25 cellular contexts compared by ENCODE assay signal in the genomic region with DNA sequence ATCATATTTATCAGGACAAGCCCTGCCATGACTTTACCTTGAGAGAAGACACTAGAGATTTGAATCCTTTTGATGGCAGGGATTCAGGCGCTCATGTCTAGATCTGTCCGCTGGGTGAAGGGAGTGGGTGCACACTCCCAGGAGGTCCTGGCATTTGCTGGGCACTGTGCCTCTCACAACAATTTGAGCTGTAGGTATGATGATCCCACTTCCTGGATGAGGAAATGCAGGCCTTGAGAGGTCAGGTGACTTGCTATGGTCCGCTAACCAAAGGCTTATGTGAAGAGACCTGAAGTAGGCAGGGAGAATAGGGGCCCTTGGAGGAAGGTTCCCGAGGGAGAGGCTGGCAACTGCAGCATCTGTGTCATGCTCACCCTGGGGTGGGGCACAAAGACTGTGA.
DNase-seq lines count a peak whose midpoint lies in the region; FAIRE-seq and TF ChIP-seq lines count a peak whose summit lies in the region.
"Had no signal": no experiment of that assay in that cellular context is flagged by ENCODE, and none has a peak within 500 bp of the region (broad histone marks: within the 10 kb centered on the region; RNA-seq: fewer than 3 reads in every experiment).

No MANE protein-coding gene starts in this region.

- H3K27me3 ChIP-seq in H1 (replicated peaks in 1 of 4; ENCODE audit: control insufficient read depth in 3 of 4, extremely low read depth in 1 of 4, insufficient read depth in 3 of 4, low read length in 3 of 4) (no peaks in the 10 kb centered on the region; a peak in 1 of 7 replicates), prostate gland (replicated peaks; ENCODE audit: insufficient read depth) (no peaks in the 10 kb centered on the region), Peyer's patch (no peaks in the 10 kb centered on the region)
- H3K27me3 ChIP-seq: heart right ventricle, right lobe of liver, testis had no signal

- H2AFZ ChIP-seq in H1 (ENCODE audit: low read length) = no peak overlapping the region

- H4K5ac ChIP-seq in H1 (ENCODE audit: insufficient read length, low read depth, low read length) = no peak overlapping the region

- no peak overlapping the region for H3K14ac ChIP-seq in H1 (ENCODE audit: insufficient read length)

- H3K9ac ChIP-seq in H1 (replicated peaks in 1 of 4; ENCODE audit: extremely low read depth in 1 of 4, low read depth in 3 of 4, low read length in 3 of 4) = no peak overlapping the region

- no peak overlapping the region for H2BK20ac ChIP-seq in H1 (ENCODE audit: low read length)

- POLR2A ChIA-PET in H1 (lab: Charles Lee; ENCODE audit: partially characterized antibody) = interaction anchor here (0.9 to 1.0 kb wide), 2 partner anchors 31 to 118 kb away, joined by 3 read pairs; no protein-coding TSS in a partner anchor

- H3K4me1 Mint-ChIP-seq in activated T-helper 1 cell treated with anti-CD3 and anti-CD28 coated beads, Interleukin-12 subunit alpha, Interleukin-12 subunit beta, Interleukin-2, Interleukin-4 antibody, amounts not matched to agents 30 ng/mL and 10 ng/mL and 1 ng/mL, durations not matched to agents 14 hours and 24 hours and 36 hours (ENCODE audit: low read depth) = peaks cover 7% of the 10 kb centered on the region
- H3K4me1 Mint-ChIP-seq: activated naive CD8-positive, alpha-beta T cell treated with anti-CD3 and anti-CD28 coated beads, Interleukin-2, amount 10 ng/mL, durations not matched to agents 7 days and 5 days had no signal

- H3K79me2 ChIP-seq in H1 (ENCODE audit: control insufficient read depth in 1 of 2, insufficient read depth in 2 of 2, low read length in 2 of 2) = no peaks in the 10 kb centered on the region

- H2BK15ac ChIP-seq in H1 (ENCODE audit: low read length) = no peak overlapping the region

- no peak overlapping the region for H4K8ac ChIP-seq in H1 (ENCODE audit: extremely low read depth, insufficient read depth, low read length)

- intact Hi-C loops in prostate gland (cut with DNase I) = no loop called here
- intact Hi-C loops in activated T-helper 1 cell treated with anti-CD3 and anti-CD28 coated beads, Interleukin-12 subunit alpha, Interleukin-12 subunit beta, Interleukin-2, Interleukin-4 antibody, amounts not matched to agents 30 ng/mL and 10 ng/mL and 1 ng/mL, durations not matched to agents 14 hours and 24 hours and 36 hours (cut with micrococcal nuclease) = no loop called here

- no peak for TF ChIP-seq RAD21 in H1 (IDR thresholded peaks at IDR 0.05 in 1 of 2, conservative IDR thresholded peaks at IDR 0.05 in 1 of 2; ENCODE audit: low read depth in 2 of 2, low read length in 2 of 2)

- H4K91ac ChIP-seq in H1 (replicated peaks; ENCODE audit: insufficient read length, low read length) = no peak overlapping the region

- H3K36me3 Mint-ChIP-seq in activated T-helper 1 cell treated with anti-CD3 and anti-CD28 coated beads, Interleukin-12 subunit alpha, Interleukin-12 subunit beta, Interleukin-2, Interleukin-4 antibody, amounts not matched to agents 30 ng/mL and 10 ng/mL and 1 ng/mL, durations not matched to agents 14 hours and 24 hours and 36 hours (ENCODE audit: low read depth) = no peaks in the 10 kb centered on the region

- H3K27ac ChIP-seq in H1 (ENCODE audit: low read depth, low read length) (no peak overlapping the region), prostate gland (no peak overlapping the region), Peyer's patch (no peak overlapping the region)
- H3K27ac ChIP-seq: epithelial cell of prostate, heart right ventricle, left ventricle myocardium inferior, right lobe of liver, testis had no signal

- DNase-seq in DMS79 (lab: John Stamatoyannopoulos, UW) = peak; percentile 65
- DNase-seq in NCI-H2029 treated with DMSO at 0.1 percent for 48 hours (lab: John Stamatoyannopoulos, UW) = peak; percentile 50
- DNase-seq in H1 (ENCODE audit: low read depth in 1 of 2, low spot score in 2 of 2) = no peak
- DNase-seq in prostate gland (ENCODE audit: low spot score) = peak; percentile 62
- DNase-seq in activated T-helper 1 cell treated with anti-CD3 and anti-CD28 coated beads, Interleukin-12 subunit alpha, Interleukin-12 subunit beta, Interleukin-2, Interleukin-4 antibody, amounts not matched to agents 30 ng/mL and 10 ng/mL and 1 ng/mL, durations not matched to agents 14 hours and 24 hours and 36 hours (ENCODE audit: low spot score) = no peak
- no peak for DNase-seq in Peyer's patch
- no peak for DNase-seq in NCI-H526 treated with DMSO at 0.1 percent for 48 hours (lab: John Stamatoyannopoulos, UW)
- DNase-seq: activated CD4-positive, alpha-beta T cell treated with anti-CD3 and anti-CD28 coated beads for 1 hour; activated CD8-positive, alpha-beta T cell treated with anti-CD3 and anti-CD28 coated beads for 36 hours; activated effector memory CD4-positive, alpha-beta T cell treated with Interleukin-2 at 50 U/mL for 16 hours; activated naive CD8-positive, alpha-beta T cell treated with anti-CD3 and anti-CD28 coated beads, Interleukin-2, amount 10 ng/mL, durations not matched to agents 7 days and 5 days; heart right ventricle; HFFc6; left ventricle myocardium inferior; NCI-H1105; NCI-H226; NCI-H774; right lobe of liver; SIG-M5; stimulated activated CD4-positive, alpha-beta T cell treated with anti-CD3 and anti-CD28 coated beads, Interleukin-12 subunit alpha, Interleukin-12 subunit beta, amount 100 ng/mL, for 4 hours; stimulated activated CD4-positive, alpha-beta T cell treated with anti-CD3 and anti-CD28 coated beads, Interleukin-4, amount 100 ng/mL, for 4 hours; stimulated activated naive CD4-positive, alpha-beta T cell treated with Interleukin-2 at 50 U/mL for 16 hours; testis had no signal

- WGBS in H1 (ENCODE audit: extremely low coverage in 1 of 2, insufficient coverage in 1 of 2, insufficient read length in 1 of 2, insufficient replicate concordance in 2 of 2, low coverage in 1 of 2, low lambda C conversion rate in 2 of 2, missing lambda C conversion rate in 1 of 2), 2 experiments = 87% methylated on average over 4 of the region's 4 CpGs; no CpG with 5 or more reads in 1 of the 2 experiments
- 52% methylated on average over 4 of the region's 4 CpGs for WGBS in prostate gland

- H3K23ac ChIP-seq in H1 (ENCODE audit: insufficient read length) = no peak overlapping the region

- H3K9me3 ChIP-seq in H1 (ENCODE audit: insufficient read depth in 2 of 2, low read depth in 1 of 2, low read length in 1 of 2) (no peaks in the 10 kb centered on the region; a peak in 1 of 4 replicates), prostate gland (no peaks in the 10 kb centered on the region), Peyer's patch (no peaks in the 10 kb centered on the region)
- H3K9me3 ChIP-seq: right lobe of liver, testis had no signal

- H2BK120ac ChIP-seq in H1 (replicated peaks; ENCODE audit: low read depth, low read length) = no peak overlapping the region

- H3K4me3 Mint-ChIP-seq in activated T-helper 1 cell treated with anti-CD3 and anti-CD28 coated beads, Interleukin-12 subunit alpha, Interleukin-12 subunit beta, Interleukin-2, Interleukin-4 antibody, amounts not matched to agents 30 ng/mL and 10 ng/mL and 1 ng/mL, durations not matched to agents 14 hours and 24 hours and 36 hours = no peak overlapping the region
- H3K4me3 Mint-ChIP-seq: activated CD8-positive, alpha-beta T cell treated with anti-CD3 and anti-CD28 coated beads for 36 hours; activated naive CD8-positive, alpha-beta T cell treated with anti-CD3 and anti-CD28 coated beads, Interleukin-2, amount 10 ng/mL, durations not matched to agents 7 days and 5 days; HFFc6; IgD-negative memory B cell had no signal

- H3K23me2 ChIP-seq in H1 (ENCODE audit: low read depth, low read length) = no peaks in the 10 kb centered on the region

- H3K79me1 ChIP-seq in H1 (ENCODE audit: low read depth, low read length) = no peaks in the 10 kb centered on the region

- H3K36me3 ChIP-seq in H1 (ENCODE audit: control insufficient read depth in 2 of 4, insufficient read depth in 4 of 4, low read length in 3 of 4) = no peaks in the 10 kb centered on the region
- no peaks in the 10 kb centered on the region for H3K36me3 ChIP-seq in prostate gland
- H3K36me3 ChIP-seq in Peyer's patch = no peaks in the 10 kb centered on the region
- H3K36me3 ChIP-seq: heart right ventricle, left ventricle myocardium inferior, right lobe of liver had no signal

- TF ChIP-seq EP300 in H1 (IDR thresholded peaks at IDR 0.05; ENCODE audit: borderline replicate concordance in 1 of 2, low read depth in 2 of 2, low read length in 2 of 2) = no peak

- no peak overlapping the region for H2BK5ac ChIP-seq in H1 (ENCODE audit: low read depth, low read length)

- no peak for TF ChIP-seq POLR2A in H1 (IDR thresholded peaks at IDR 0.05; ENCODE audit: control extremely low read depth in 1 of 2, low read depth in 2 of 2, low read length in 2 of 2)
- no peak for TF ChIP-seq POLR2A in prostate gland (IDR thresholded peaks at IDR 0.05)
- no peak for TF ChIP-seq POLR2A in Peyer's patch (IDR thresholded peaks at IDR 0.05)

- H3K27ac Mint-ChIP-seq in activated T-helper 1 cell treated with anti-CD3 and anti-CD28 coated beads, Interleukin-12 subunit alpha, Interleukin-12 subunit beta, Interleukin-2, Interleukin-4 antibody, amounts not matched to agents 30 ng/mL and 10 ng/mL and 1 ng/mL, durations not matched to agents 14 hours and 24 hours and 36 hours = no peak overlapping the region
- H3K27ac Mint-ChIP-seq: activated CD8-positive, alpha-beta T cell treated with anti-CD3 and anti-CD28 coated beads for 36 hours; activated naive CD8-positive, alpha-beta T cell treated with anti-CD3 and anti-CD28 coated beads, Interleukin-2, amount 10 ng/mL, durations not matched to agents 7 days and 5 days; HFFc6; IgD-negative memory B cell had no signal

- no peak overlapping the region for H2AK5ac ChIP-seq in H1 (ENCODE audit: low read depth, low read length)

- peak overlapping the region; percentile 73; the same call in 1 of the 2 replicates for H3K18ac ChIP-seq in H1 (ENCODE audit: extremely low read depth, low read length)

- H3K4ac ChIP-seq in H1 (replicated peaks; ENCODE audit: insufficient read length, low read depth, low read length) = no peak overlapping the region

- H3K4me1 ChIP-seq in H1 (replicated peaks in 1 of 4; ENCODE audit: control insufficient read depth in 3 of 4, insufficient read depth in 4 of 4, low read length in 3 of 4) = peaks cover 0 to 8% (median 0%) of the 10 kb centered on the region in 4 experiments; a peak in 2 of 7 replicates
- no peaks in the 10 kb centered on the region for H3K4me1 ChIP-seq in prostate gland (replicated peaks)
- H3K4me1 ChIP-seq in Peyer's patch = no peaks in the 10 kb centered on the region
- H3K4me1 ChIP-seq: heart right ventricle, left ventricle myocardium inferior, right lobe of liver, testis had no signal

- no peak for FAIRE-seq in H1 (lab: Jason Lieb, UNC)

- no peak overlapping the region for H3K56ac ChIP-seq in H1 (replicated peaks; ENCODE audit: insufficient read length, low read depth, low read length)

- peaks cover 22% of the 10 kb centered on the region for H3K27me3 Mint-ChIP-seq in activated T-helper 1 cell treated with anti-CD3 and anti-CD28 coated beads, Interleukin-12 subunit alpha, Interleukin-12 subunit beta, Interleukin-2, Interleukin-4 antibody, amounts not matched to agents 30 ng/mL and 10 ng/mL and 1 ng/mL, durations not matched to agents 14 hours and 24 hours and 36 hours (ENCODE audit: insufficient read depth)
- H3K27me3 Mint-ChIP-seq: activated CD8-positive, alpha-beta T cell treated with anti-CD3 and anti-CD28 coated beads for 36 hours had no signal

- peaks cover 4% of the 10 kb centered on the region for H3K9me3 Mint-ChIP-seq in activated T-helper 1 cell treated with anti-CD3 and anti-CD28 coated beads, Interleukin-12 subunit alpha, Interleukin-12 subunit beta, Interleukin-2, Interleukin-4 antibody, amounts not matched to agents 30 ng/mL and 10 ng/mL and 1 ng/mL, durations not matched to agents 14 hours and 24 hours and 36 hours
- H3K9me3 Mint-ChIP-seq: HFFc6 had no signal

- CTCF ChIA-PET in H1 (lab: Charles Lee; ENCODE audit: partially characterized antibody) = interaction anchor here (0.9 to 2.2 kb wide), 6 partner anchors 11 to 83 kb away, joined by 3 to 18 read pairs (median 4); no protein-coding TSS in a partner anchor

- no peak overlapping the region for H3K4me3 ChIP-seq in H1 (ENCODE audit: extremely low read depth in 1 of 4, insufficient read depth in 2 of 4, low read depth in 3 of 4, low read length in 4 of 4)
- no peak overlapping the region for H3K4me3 ChIP-seq in prostate gland
- no peak overlapping the region for H3K4me3 ChIP-seq in Peyer's patch
- H3K4me3 ChIP-seq: heart right ventricle, left ventricle myocardium inferior, right lobe of liver, testis had no signal

- H2BK12ac ChIP-seq in H1 (ENCODE audit: low read depth, low read length) = no peak overlapping the region

- no peaks in the 10 kb centered on the region for H4K20me1 ChIP-seq in H1 (replicated peaks in 1 of 2; ENCODE audit: control insufficient read depth in 1 of 2, insufficient read depth in 2 of 2, low read length in 2 of 2)

- TF ChIP-seq CTCF in H1 (IDR thresholded peaks at IDR 0.05; ENCODE audit: control extremely low read depth in 1 of 3, insufficient read depth in 1 of 3, low read depth in 1 of 3, low read length in 3 of 3) (no peak), prostate gland (IDR thresholded peaks at IDR 0.05) (no peak), Peyer's patch (IDR thresholded peaks at IDR 0.05) (no peak)

- no peak overlapping the region for H3K4me2 ChIP-seq in H1 (ENCODE audit: insufficient read depth in 1 of 2, low read depth in 2 of 2, low read length in 2 of 2)

Comparison
In these comparisons a context has a peak if more than half of its experiments do, and no peak if none do; other contexts are left out.
1. DNase-seq: peak in DMS79 (single experiment), NCI-H2029 treated with DMSO at 0.1 percent for 48 hours (single experiment) and prostate gland (single experiment); none in H1 (0 of 2), activated T-helper 1 cell treated with anti-CD3 and anti-CD28 coated beads, Interleukin-12 subunit alpha, Interleukin-12 subunit beta, Interleukin-2, Interleukin-4 antibody, amounts not matched to agents 30 ng/mL and 10 ng/mL and 1 ng/mL, durations not matched to agents 14 hours and 24 hours and 36 hours (single experiment), Peyer's patch (0 of 3) and NCI-H526 treated with DMSO at 0.1 percent for 48 hours (single experiment).